11 cellular contexts compared by ENCODE assay signal in genomic region chr17:4938069-4938491, GRCh38. TPM values are rescaled to one million over a fixed set of nuclear protein-coding genes. Genes with fewer than 3 reads are reported as not detected.
A peak's percentile ranks its signal among the peaks of the same experiment; 100 is the strongest.
DNase-seq lines count a peak whose midpoint lies in the region; ATAC-seq and TF ChIP-seq lines count a peak whose summit lies in the region.
"Had no signal": no experiment of that assay in that cellular context is flagged by ENCODE, and none has a peak within 500 bp of the region (broad histone marks: within the 10 kb centered on the region; RNA-seq: fewer than 3 reads in every experiment).

No MANE protein-coding gene starts in this region.

- TF ChIP-seq CTCF in right atrium auricular region (IDR thresholded peaks at IDR 0.05) (no peak), hepatocyte (IDR thresholded peaks at IDR 0.05; ENCODE audit: poor library complexity) (no peak)

- H3K4me3 ChIP-seq in right atrium auricular region = no peak overlapping the region
- H3K4me3 ChIP-seq in hepatocyte = no peak overlapping the region
- H3K4me3 ChIP-seq in stomach smooth muscle (ENCODE audit: low read length in 2 of 2) = peak overlapping the region in 1 of 2 donors; percentile 8

- H3K9me3 Mint-ChIP-seq in activated CD4-positive, alpha-beta memory T cell treated with anti-CD3 and anti-CD28 coated beads for 36 hours = no peaks in the 10 kb centered on the region

- H2AFZ ChIP-seq in hepatocyte = no peak overlapping the region

- H4K20me1 ChIP-seq in hepatocyte (ENCODE audit: insufficient read depth, poor library complexity, severe bottlenecking) = no peaks in the 10 kb centered on the region

- H3K27ac Mint-ChIP-seq in activated CD4-positive, alpha-beta memory T cell treated with anti-CD3 and anti-CD28 coated beads for 36 hours = peak overlapping the region; percentile 95

- peaks cover 41% of the 10 kb centered on the region for H3K79me2 ChIP-seq in hepatocyte

- H3K4me1 Mint-ChIP-seq in activated CD4-positive, alpha-beta memory T cell treated with anti-CD3 and anti-CD28 coated beads for 36 hours (ENCODE audit: low read depth) = peaks cover 44% of the 10 kb centered on the region

- peak overlapping the region; percentile 90 for H3K4me3 Mint-ChIP-seq in activated CD4-positive, alpha-beta memory T cell treated with anti-CD3 and anti-CD28 coated beads for 36 hours

- peak overlapping the region; percentile 47 to 97 for H3K9ac ChIP-seq in stomach smooth muscle (ENCODE audit: low read length in 2 of 2)

- POLR2A ChIA-PET in activated CD4-positive, alpha-beta memory T cell treated with anti-CD3 and anti-CD28 coated beads for 36 hours (lab: Charles Lee) = interaction anchor here (4.2 to 21.0 kb wide), 2 partner anchors 12 to 28 kb away, joined by 64 to 346 read pairs; partner anchors contain the start of genes ENO3, PFN1 and SPAG7

- H3K4me2 ChIP-seq in hepatocyte = peak overlapping the region; percentile 94

- H3K36me3 Mint-ChIP-seq in activated CD4-positive, alpha-beta memory T cell treated with anti-CD3 and anti-CD28 coated beads for 36 hours = peaks cover 50% of the 10 kb centered on the region

- H3K36me3 ChIP-seq in right atrium auricular region (peaks cover 34% of the 10 kb centered on the region), hepatocyte (replicated peaks; ENCODE audit: insufficient read depth, low read depth) (no peaks in the 10 kb centered on the region), stomach smooth muscle (ENCODE audit: control insufficient read depth in 2 of 2, insufficient read depth in 2 of 2, low read length in 2 of 2) (peaks cover 30% of the 10 kb centered on the region in 2 donors)

- H3K27ac ChIP-seq in right atrium auricular region = peak overlapping the region; percentile 92 to 96
- H3K27ac ChIP-seq in hepatocyte = no peak overlapping the region
- peak overlapping the region; percentile 98 for H3K27ac ChIP-seq in stomach smooth muscle (ENCODE audit: low read length)

- H3K4me1 ChIP-seq in right atrium auricular region = peaks cover 3 to 51% of the 10 kb centered on the region in 2 donors
- peaks cover 23% of the 10 kb centered on the region for H3K4me1 ChIP-seq in hepatocyte (ENCODE audit: insufficient read depth)
- H3K4me1 ChIP-seq in stomach smooth muscle (ENCODE audit: control insufficient read depth, insufficient read depth, low read length) = peaks cover 47% of the 10 kb centered on the region

- WGBS in hepatocyte (ENCODE audit: low lambda C conversion rate, missing lambda C conversion rate) = 94% methylated on average over 11 of the region's 11 CpGs

- ATAC-seq in left ventricle myocardium superior = no peak
- no peak for ATAC-seq in GM21529 (IDR thresholded peaks at IDR 0.05; ENCODE audit: unreplicated experiment)
- ATAC-seq in HG03354 (IDR thresholded peaks at IDR 0.05; ENCODE audit: poor library complexity, severe bottlenecking, unreplicated experiment) = no peak

- intact Hi-C loops in left ventricle myocardium superior (cut with micrococcal nuclease) = no loop called here
- intact Hi-C loops in activated CD4-positive, alpha-beta memory T cell treated with anti-CD3 and anti-CD28 coated beads for 36 hours (cut with micrococcal nuclease) = no loop called here

- DNase-seq in right atrium auricular region (ENCODE audit: low spot score) (no peak), left ventricle myocardium superior (no peak), hepatocyte (ENCODE audit: low spot score) (no peak), erythroblast (lab: John Stamatoyannopoulos, UW) (no peak)
- no peak for DNase-seq in activated CD4-positive, alpha-beta memory T cell treated with anti-CD3 and anti-CD28 coated beads for 36 hours
- DNase-seq: anterior cingulate cortex had no signal

- H3K9me3 ChIP-seq in right atrium auricular region = no peaks in the 10 kb centered on the region
- H3K9me3 ChIP-seq in hepatocyte (ENCODE audit: low read depth) = no peaks in the 10 kb centered on the region
- no peaks in the 10 kb centered on the region for H3K9me3 ChIP-seq in stomach smooth muscle (ENCODE audit: control insufficient read depth in 2 of 2, low read length in 2 of 2)
- H3K9me3 ChIP-seq: thoracic aorta had no signal

- no peaks in the 10 kb centered on the region for H3K27me3 ChIP-seq in right atrium auricular region
- no peaks in the 10 kb centered on the region for H3K27me3 ChIP-seq in hepatocyte
- no peaks in the 10 kb centered on the region for H3K27me3 ChIP-seq in stomach smooth muscle (ENCODE audit: control insufficient read depth in 1 of 2, insufficient read depth in 2 of 2, low read length in 2 of 2)

- no peaks in the 10 kb centered on the region for H3K9me2 ChIP-seq in hepatocyte (replicated peaks; ENCODE audit: insufficient read depth)

- no peak for TF ChIP-seq POLR2A in erythroblast (IDR thresholded peaks at IDR 0.05; ENCODE audit: low read length)

- CTCF ChIA-PET in activated CD4-positive, alpha-beta memory T cell treated with anti-CD3 and anti-CD28 coated beads for 36 hours (lab: Charles Lee) = interaction anchor here (0.9 to 1.3 kb wide), 2 partner anchors 35 to 94 kb away, joined by 3 read pairs; partner anchors contain the start of gene CHRNE

- H3K27me3 Mint-ChIP-seq in activated CD4-positive, alpha-beta memory T cell treated with anti-CD3 and anti-CD28 coated beads for 36 hours = peaks cover 1% of the 10 kb centered on the region

RNA-seq across cellular contexts. Expression of gene SLC25A11, which starts 1.8 kb away (rescaled TPM):
- total RNA-seq in right atrium auricular region = 100 to 1,000 TPM in 1 of 2 donors, 10 to 100 TPM in 1; 99.5 to 188 TPM
- total RNA-seq in left ventricle myocardium superior = 246 TPM
- 10 to 100 TPM; 70.5 to 72.5 TPM for total RNA-seq in activated CD4-positive, alpha-beta memory T cell treated with anti-CD3 and anti-CD28 coated beads for 36 hours
- total RNA-seq in hepatocyte = 42.9 and 59.5 TPM in 2 replicates
- polyA plus RNA-seq in hepatocyte = 78.7 and 84.8 TPM in 2 replicates

RNA-seq across cellular contexts. Expression of gene RNF167, which starts 2.0 kb away (rescaled TPM):
- total RNA-seq in right atrium auricular region (10 to 100 TPM; 66.9 to 68.6 TPM), left ventricle myocardium superior (104 TPM), hepatocyte (59.2 and 65.1 TPM in 2 replicates)
- total RNA-seq in activated CD4-positive, alpha-beta memory T cell treated with anti-CD3 and anti-CD28 coated beads for 36 hours = 100 to 1,000 TPM; 130 to 157 TPM
- 66.5 and 75.3 TPM in 2 replicates for polyA plus RNA-seq in hepatocyte

RNA-seq across cellular contexts. Expression of gene GP1BA, which starts 6.0 kb away (rescaled TPM):
- total RNA-seq in right atrium auricular region (not detected), left ventricle myocardium superior (not detected), hepatocyte (not detected in 2 replicates)
- total RNA-seq in activated CD4-positive, alpha-beta memory T cell treated with anti-CD3 and anti-CD28 coated beads for 36 hours = not detected
- polyA plus RNA-seq in hepatocyte = 0.06 TPM in 1 of 2 replicates, not detected in the other
- total RNA-seq: lung microvascular endothelial cell, thoracic aorta had no signal

RNA-seq across cellular contexts. Expression of gene PFN1, which starts 10.2 kb away (rescaled TPM):
- 100 to 1,000 TPM; 218 to 425 TPM for total RNA-seq in right atrium auricular region
- 193 TPM for total RNA-seq in left ventricle myocardium superior
- total RNA-seq in activated CD4-positive, alpha-beta memory T cell treated with anti-CD3 and anti-CD28 coated beads for 36 hours = 1,000 to 10,000 TPM; 1,907 to 1,923 TPM
- total RNA-seq in hepatocyte = 244 and 280 TPM in 2 replicates
- 706 and 713 TPM in 2 replicates for polyA plus RNA-seq in hepatocyte

RNA-seq across cellular contexts. Expression of gene ENO3, which starts 12.8 kb away (rescaled TPM):
- total RNA-seq in right atrium auricular region (100 to 1,000 TPM; 235 to 563 TPM), left ventricle myocardium superior (670 TPM), hepatocyte (16.3 and 18.7 TPM in 2 replicates)
- 10 to 100 TPM; 26.5 to 26.8 TPM for total RNA-seq in activated CD4-positive, alpha-beta memory T cell treated with anti-CD3 and anti-CD28 coated beads for 36 hours
- polyA plus RNA-seq in hepatocyte = 30.2 and 40.4 TPM in 2 replicates
